23 cellular contexts compared by ENCODE assay signal in genomic region chr10:43685744-43686143, GRCh38.
"Had no signal": no experiment of that assay in that cellular context is flagged by ENCODE, and none has a peak within 500 bp of the region (broad histone marks: within the 10 kb centered on the region; RNA-seq: fewer than 3 reads in every experiment).

No MANE protein-coding gene starts in this region.

- H3K9me3 ChIP-seq: Peyer's patch had no signal

- H3K27ac ChIP-seq: Peyer's patch, RWPE1 had no signal

- H3K27ac Mint-ChIP-seq: activated CD4-positive, alpha-beta memory T cell treated with anti-CD3 and anti-CD28 coated beads, Interleukin-2, amount 10 ng/mL, durations not matched to agents 7 days and 5 days; activated CD4-positive, alpha-beta T cell treated with anti-CD3 and anti-CD28 coated beads, Interleukin-2, amount 10 ng/mL, durations not matched to agents 7 days and 5 days; activated naive CD4-positive, alpha-beta T cell treated with anti-CD3 and anti-CD28 coated beads, Interleukin-2, amount 10 ng/mL, durations not matched to agents 7 days and 5 days; activated naive CD8-positive, alpha-beta T cell treated with anti-CD3 and anti-CD28 coated beads for 36 hours; activated T-cell treated with anti-CD3 and anti-CD28 coated beads, Interleukin-2, amount 50 U/mL, for 72 hours; activated T-helper 2 cell treated with anti-CD3 and anti-CD28 coated beads, Interferon-gamma antibody, Interleukin-2, Interleukin-4, amounts not matched to agents 10 μg/mL and 5 μg/mL and 100 μg/mL, durations not matched to agents 14 hours and 24 hours and 36 hours; T-helper 17 cell; WTC11 had no signal

- H3K36me3 Mint-ChIP-seq: activated naive CD4-positive, alpha-beta T cell treated with anti-CD3 and anti-CD28 coated beads, Interleukin-2, amount 10 ng/mL, durations not matched to agents 7 days and 5 days; activated naive CD8-positive, alpha-beta T cell treated with anti-CD3 and anti-CD28 coated beads for 36 hours; WTC11 had no signal

- H3K36me3 ChIP-seq: Peyer's patch had no signal

- H3K4me3 Mint-ChIP-seq: activated CD4-positive, alpha-beta memory T cell treated with anti-CD3 and anti-CD28 coated beads, Interleukin-2, amount 10 ng/mL, durations not matched to agents 7 days and 5 days; activated CD4-positive, alpha-beta T cell treated with anti-CD3 and anti-CD28 coated beads, Interleukin-2, amount 10 ng/mL, durations not matched to agents 7 days and 5 days; activated naive CD4-positive, alpha-beta T cell treated with anti-CD3 and anti-CD28 coated beads, Interleukin-2, amount 10 ng/mL, durations not matched to agents 7 days and 5 days; activated naive CD8-positive, alpha-beta T cell treated with anti-CD3 and anti-CD28 coated beads for 36 hours; activated T-cell treated with anti-CD3 and anti-CD28 coated beads, Interleukin-2, amount 50 U/mL, for 72 hours; T-helper 17 cell; WTC11 had no signal

- H3K9me3 Mint-ChIP-seq: activated CD4-positive, alpha-beta memory T cell treated with anti-CD3 and anti-CD28 coated beads, Interleukin-2, amount 10 ng/mL, durations not matched to agents 7 days and 5 days; activated CD4-positive, alpha-beta T cell treated with anti-CD3 and anti-CD28 coated beads, Interleukin-2, amount 10 ng/mL, durations not matched to agents 7 days and 5 days; activated naive CD4-positive, alpha-beta T cell treated with anti-CD3 and anti-CD28 coated beads, Interleukin-2, amount 10 ng/mL, durations not matched to agents 7 days and 5 days; activated naive CD8-positive, alpha-beta T cell treated with anti-CD3 and anti-CD28 coated beads for 36 hours; activated T-cell treated with anti-CD3 and anti-CD28 coated beads, Interleukin-2, amount 50 U/mL, for 72 hours; activated T-helper 2 cell treated with anti-CD3 and anti-CD28 coated beads, Interferon-gamma antibody, Interleukin-2, Interleukin-4, amounts not matched to agents 10 μg/mL and 5 μg/mL and 100 μg/mL, durations not matched to agents 14 hours and 24 hours and 36 hours; WTC11 had no signal

- DNase-seq: activated CD4-positive, alpha-beta memory T cell treated with anti-CD3 and anti-CD28 coated beads, Interleukin-2, amount 10 ng/mL, durations not matched to agents 7 days and 5 days; activated CD4-positive, alpha-beta T cell treated with anti-CD3 and anti-CD28 coated beads, Interleukin-2, amount 10 ng/mL, durations not matched to agents 7 days and 5 days; activated CD8-positive, alpha-beta memory T cell treated with anti-CD3 and anti-CD28 coated beads, Interleukin-2, amount 50 U/mL, for 4 hours; activated gamma-delta T cell treated with Interleukin-2 at 50 U/mL for 16 hours; activated naive CD4-positive, alpha-beta T cell treated with anti-CD3 and anti-CD28 coated beads, Interleukin-2, amount 10 ng/mL, durations not matched to agents 7 days and 5 days; activated naive CD8-positive, alpha-beta T cell treated with anti-CD3 and anti-CD28 coated beads for 36 hours; activated T-cell treated with anti-CD3 and anti-CD28 coated beads, Interleukin-2, amount 50 U/mL, for 72 hours; NCI-H1105 treated with DMSO at 0.1 percent for 48 hours; NCI-H1436 treated with DMSO at 0.1 percent for 48 hours; NCI-H187; NCI-H2081; NCI-H510A treated with DMSO at 0.1 percent for 48 hours; NCI-H69; NK-92 treated with Interleukin-12 subunit alpha and Interleukin-12 subunit beta, amount 100 ng/mL, for 24 hours; OCI-M1; Peyer's patch; SIG-M5; T-helper 17 cell; T-helper 9 cell had no signal

- H3K4me3 ChIP-seq: K562, Peyer's patch had no signal

- ATAC-seq: activated T-cell treated with anti-CD3 and anti-CD28 coated beads, Interleukin-2, amount 50 U/mL, for 72 hours; K562; T-helper 17 cell; WTC11 had no signal

- H3K27me3 ChIP-seq: Peyer's patch had no signal
